8 cellular contexts compared by ENCODE assay signal in the genomic region with DNA sequence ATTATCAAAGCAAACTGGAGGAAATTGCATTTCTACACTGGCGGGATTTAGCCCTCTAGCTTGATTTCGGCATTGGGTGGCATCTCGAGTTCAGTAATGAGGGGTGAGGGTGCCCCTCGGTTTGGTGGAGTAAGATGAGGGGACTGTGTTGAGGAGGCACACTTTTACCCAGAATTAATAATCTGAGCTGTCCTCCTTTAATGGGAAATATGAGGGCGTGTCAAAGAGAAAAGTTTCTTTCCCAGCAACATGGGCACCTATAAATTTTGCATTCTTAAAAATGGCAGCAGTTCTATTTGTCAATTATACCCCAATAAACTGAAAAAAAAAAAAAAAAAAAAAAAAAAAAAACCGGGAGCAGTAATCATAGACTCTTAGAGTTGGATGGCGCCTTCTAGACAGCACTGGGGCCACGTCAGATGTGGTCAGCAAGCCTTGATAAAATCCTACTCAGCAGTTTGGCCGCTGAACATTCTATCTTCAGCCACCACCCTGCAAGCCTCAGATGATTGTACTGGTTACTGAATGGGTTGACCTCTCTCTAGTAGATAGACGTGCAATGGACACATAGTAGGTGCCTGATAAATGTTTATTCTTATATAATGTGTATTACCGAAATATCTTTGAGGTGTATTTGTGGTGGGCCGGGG. TPM values are rescaled to one million over a fixed set of nuclear protein-coding genes. Genes with fewer than 3 reads are reported as not detected.
A peak's percentile ranks its signal among the peaks of the same experiment; 100 is the strongest.
DNase-seq lines count a peak whose midpoint lies in the region; ATAC-seq, FAIRE-seq and TF ChIP-seq lines count a peak whose summit lies in the region.

No MANE protein-coding gene starts in this region.

- H3K4me3 ChIP-seq in cardiac fibroblast (replicated peaks in 1 of 2; ENCODE audit: low read depth in 2 of 2, low read length in 2 of 2), result peak overlapping the region; percentile 90 to 97

- peak; percentile 65 for DNase-seq in AG20443 (ENCODE audit: low spot score)
- DNase-seq in M059J (ENCODE audit: low read depth), result peak; percentile 76
- DNase-seq in cardiac fibroblast (ENCODE audit: low read depth in 2 of 2), result peak; percentile 81 to 86
- peak; percentile 33 to 83 for DNase-seq in lung microvascular endothelial cell (ENCODE audit: low read depth in 2 of 2)
- peak; percentile 42 for DNase-seq in urothelium cell line (ENCODE audit: low spot score)
- DNase-seq in activated gamma-delta T cell (lab: John Stamatoyannopoulos, UW), result no peak

- ATAC-seq in HG03521 (IDR thresholded peaks at IDR 0.05; ENCODE audit: unreplicated experiment) (no peak), GM21390 (IDR thresholded peaks at IDR 0.05; ENCODE audit: unreplicated experiment) (no peak)

- no peak for TF ChIP-seq CTCF in cardiac fibroblast (IDR thresholded peaks at IDR 0.05; ENCODE audit: low read depth, low read length)

- no peak for FAIRE-seq in urothelium cell line (lab: Jason Lieb, UNC)

RNA-seq across cellular contexts. Expression of a gene that starts 0.9 kb away (rescaled TPM):
- total RNA-seq in M059J (2014; rRNA removed; shearing (Covaris generic)), result 69.1 and 81.0 TPM in 2 replicates
- total RNA-seq in lung microvascular endothelial cell, result 54.0 and 140 TPM in 2 replicates
